In genomic region chr10:3192856-3193635, GRCh38 we compare ENCODE assay signal across 8 cellular contexts. TPM values are rescaled to one million over a fixed set of nuclear protein-coding genes. Genes with fewer than 3 reads are reported as not detected.
DNase-seq lines count a peak whose midpoint lies in the region; ATAC-seq and TF ChIP-seq lines count a peak whose summit lies in the region.

No MANE protein-coding gene starts in this region.

- in situ Hi-C loops in Caki2 (cut with HindIII; ENCODE audit: low pct_unique_long_range_greater_than_20kb, low sequenced_read_pairs): no loop called here

- TF ChIP-seq EP300 in sigmoid colon (IDR thresholded peaks at IDR 0.05): no peak

- H3K27me3 ChIP-seq in adrenal gland: no peaks in the 10 kb centered on the region
- H3K27me3 ChIP-seq in right cardiac atrium (ENCODE audit: control insufficient read depth, insufficient read depth): no peaks in the 10 kb centered on the region
- no peaks in the 10 kb centered on the region for H3K27me3 ChIP-seq in sigmoid colon

- H3K4me3 ChIP-seq in adrenal gland (no peak overlapping the region), right cardiac atrium (ENCODE audit: low read length) (peak overlapping the region; percentile 40), sigmoid colon (peak overlapping the region; percentile 10 to 43 (median 32))

- H3K4me1 ChIP-seq in adrenal gland (replicated peaks in 1 of 2) (peaks cover 3 to 11% of the 10 kb centered on the region in 2 donors), right cardiac atrium (ENCODE audit: control insufficient read depth, insufficient read depth, low read length) (no peaks in the 10 kb centered on the region), sigmoid colon (peaks cover 0 to 21% (median 14%) of the 10 kb centered on the region in 4 donors)

- no peaks in the 10 kb centered on the region for H3K9me3 ChIP-seq in adrenal gland (replicated peaks in 1 of 3)
- no peaks in the 10 kb centered on the region for H3K9me3 ChIP-seq in right cardiac atrium (ENCODE audit: control insufficient read depth, low read length)
- no peaks in the 10 kb centered on the region for H3K9me3 ChIP-seq in sigmoid colon

- no peak for TF ChIP-seq POLR2A in adrenal gland (IDR thresholded peaks at IDR 0.05)
- TF ChIP-seq POLR2A in sigmoid colon (IDR thresholded peaks at IDR 0.05): no peak

- H3K27ac ChIP-seq in adrenal gland (no peak overlapping the region), right cardiac atrium (ENCODE audit: low read length) (no peak overlapping the region), sigmoid colon (peak overlapping the region in 3 of 4 donors; percentile 50 to 53 (median 51))

- DNase-seq in Caki2 (ENCODE audit: low read depth) (peak; percentile 69), HS-5 (ENCODE audit: low read depth) (peak; percentile 6), RPMI7951 (ENCODE audit: low read depth) (peak; percentile 66), adrenal gland (peak; percentile 40 to 71 (median 57)), right cardiac atrium (no peak), sigmoid colon (no peak)

- ATAC-seq in right cardiac atrium: peak in 1 of 2 donors; percentile 33
- ATAC-seq in GM18870 (IDR thresholded peaks at IDR 0.05; ENCODE audit: unreplicated experiment): no peak
- ATAC-seq in HG03520 (IDR thresholded peaks at IDR 0.05; ENCODE audit: unreplicated experiment): no peak

- 38 to 44% (median 43%) methylated on average over 19 of the region's 19 CpGs for WGBS in adrenal gland, 4 donors
- 34% methylated on average over 19 of the region's 19 CpGs for WGBS in right cardiac atrium
- WGBS in sigmoid colon, 2 donors: 8 to 33% methylated on average over 19 of the region's 19 CpGs

- H3K36me3 ChIP-seq in adrenal gland (replicated peaks in 1 of 2) (no peaks in the 10 kb centered on the region), sigmoid colon (no peaks in the 10 kb centered on the region)

- intact Hi-C loops in adrenal gland (cut with DNase I): loop anchor here (10.0 kb wide), 2 partner anchors 1462 to 1572 kb away; no protein-coding TSS in a partner anchor
- intact Hi-C loops in right cardiac atrium (cut with DNase I): loop anchor here in 2 of 4 donors (5.0 to 10.0 kb wide), 2 partner anchors 1572 to 1579 kb away; no protein-coding TSS in a partner anchor
- intact Hi-C loops in sigmoid colon (cut with DNase I): loop anchor here (2.0 kb wide), 1 partner anchor 1578 kb away; no protein-coding TSS in a partner anchor

- peak; percentile 75 to 95 (median 79) for TF ChIP-seq CTCF in adrenal gland (IDR thresholded peaks at IDR 0.05)
- peak; percentile 50 to 92 (median 87) for TF ChIP-seq CTCF in sigmoid colon (IDR thresholded peaks at IDR 0.05)

RNA-seq across cellular contexts. Expression of gene PITRM1, which starts 20.5 kb away (rescaled TPM):
- 115 and 132 TPM in 2 replicates for total RNA-seq in Caki2 (2014; rRNA removed; shearing (Covaris generic); ENCODE audit: low replicate concordance)
- total RNA-seq in RPMI7951 (2014; rRNA removed; shearing (Covaris generic)): 61.2 and 62.5 TPM in 2 replicates
- total RNA-seq in adrenal gland: 100 to 1,000 TPM in 3 of 8 donors, 10 to 100 TPM in 5; 83.0 to 132 (median 91.9) TPM
- polyA plus RNA-seq in adrenal gland: 100 to 1,000 TPM in 2 of 3 donors, 10 to 100 TPM in 1; 97.2 to 174 (median 107) TPM
- 10 to 100 TPM; 54.1 to 78.4 (median 73.3) TPM for total RNA-seq in right cardiac atrium
- 67.8 TPM for polyA plus RNA-seq in right cardiac atrium
- total RNA-seq in sigmoid colon: 10 to 100 TPM; 48.5 to 70.3 (median 57.3) TPM
- polyA plus RNA-seq in sigmoid colon: 10 to 100 TPM; 16.6 to 40.6 (median 23.4) TPM

Comparison
In these comparisons a context has a peak if more than half of its experiments do, and no peak if none do; other contexts are left out.
1. DNase-seq: peak in Caki2 (single experiment), HS-5 (single experiment), RPMI7951 (single experiment) and adrenal gland (7 of 7); none in right cardiac atrium (0 of 3) and sigmoid colon (single experiment).
2. H3K27ac ChIP-seq: peak in sigmoid colon (3 of 4); none in adrenal gland (0 of 5) and right cardiac atrium (single experiment).
3. H3K4me3 ChIP-seq: peak in right cardiac atrium (single experiment) and sigmoid colon (4 of 4); none in adrenal gland (0 of 4).